Comparison of ENCODE assay signal across 22 cellular contexts in the genomic region with DNA sequence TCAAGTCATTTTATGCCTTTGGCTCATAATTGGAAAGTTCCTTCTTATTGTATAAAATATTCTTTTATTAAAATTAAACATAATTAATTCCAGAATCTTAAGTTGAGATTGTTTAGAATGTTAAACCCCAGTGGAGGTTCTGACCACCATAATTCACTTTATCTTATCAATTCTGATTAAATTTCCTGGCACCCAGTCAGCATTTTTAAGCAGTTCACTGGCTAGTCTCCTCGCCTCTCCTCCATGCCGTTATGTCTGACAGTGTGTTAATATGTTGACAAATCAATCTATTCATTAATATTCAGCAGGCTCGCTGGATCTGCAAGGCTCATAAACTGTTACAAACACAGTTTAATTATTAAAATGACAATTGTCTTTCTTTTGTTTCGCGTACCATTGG.
A peak's percentile ranks its signal among the peaks of the same experiment; 100 is the strongest.
DNase-seq lines count a peak whose midpoint lies in the region; ATAC-seq, FAIRE-seq and TF ChIP-seq lines count a peak whose summit lies in the region.
"Had no signal": no experiment of that assay in that cellular context is flagged by ENCODE, and none has a peak within 500 bp of the region (broad histone marks: within the 10 kb centered on the region; RNA-seq: fewer than 3 reads in every experiment).

No MANE protein-coding gene starts in this region.

- intact Hi-C loops in lower lobe of right lung (cut with DNase I): no loop called here

- H3K36me3 ChIP-seq in astrocyte (ENCODE audit: insufficient read depth, low read length): no peaks in the 10 kb centered on the region
- H3K36me3 ChIP-seq in lower lobe of right lung: no peaks in the 10 kb centered on the region
- no peaks in the 10 kb centered on the region for H3K36me3 ChIP-seq in neural progenitor cell
- H3K36me3 ChIP-seq: BLaER1, HAP-1 had no signal

- H3K27me3 ChIP-seq in astrocyte (ENCODE audit: insufficient read depth, low read length): no peaks in the 10 kb centered on the region
- no peaks in the 10 kb centered on the region for H3K27me3 ChIP-seq in lower lobe of right lung (ENCODE audit: low read depth)
- H3K27me3 ChIP-seq in neural progenitor cell: no peaks in the 10 kb centered on the region
- H3K27me3 ChIP-seq: BLaER1 had no signal

- H3F3A ChIP-seq in neural progenitor cell (ENCODE audit: low read depth): no peaks in the 10 kb centered on the region

- H3K36me3 Mint-ChIP-seq in astrocyte (ENCODE audit: low read depth, unreplicated experiment) (no peaks in the 10 kb centered on the region), neural progenitor cell (no peaks in the 10 kb centered on the region)
- H3K36me3 Mint-ChIP-seq in natural killer cell treated with Interleukin-12 subunit alpha and Interleukin-12 subunit beta and Interleukin-15 and Interleukin-18, amount 100 ng/mL, for 72 hours: no peaks in the 10 kb centered on the region

- no peak overlapping the region for H3K4me3 ChIP-seq in astrocyte (ENCODE audit: insufficient read depth, low read depth, low read length)
- no peak overlapping the region for H3K4me3 ChIP-seq in lower lobe of right lung
- H3K4me3 ChIP-seq in neural progenitor cell: no peak overlapping the region
- H3K4me3 ChIP-seq: BLaER1, GM23338, HAP-1 had no signal

- no peak for TF ChIP-seq CTCF in astrocyte (IDR thresholded peaks at IDR 0.05; ENCODE audit: insufficient read depth, low read depth, low read length)
- TF ChIP-seq CTCF in lower lobe of right lung (IDR thresholded peaks at IDR 0.05): no peak
- no peak for TF ChIP-seq CTCF in neural progenitor cell (IDR thresholded peaks at IDR 0.05)

- H3K79me2 ChIP-seq in astrocyte (ENCODE audit: insufficient read depth, low read length) (no peaks in the 10 kb centered on the region), neural progenitor cell (ENCODE audit: low read depth) (no peaks in the 10 kb centered on the region)

- no peaks in the 10 kb centered on the region for H4K20me1 ChIP-seq in astrocyte (ENCODE audit: insufficient read depth, low read length)
- H4K20me1 ChIP-seq in neural progenitor cell (ENCODE audit: low read depth): no peaks in the 10 kb centered on the region
- H4K20me1 ChIP-seq: BLaER1 had no signal

- H2AFZ ChIP-seq in astrocyte (ENCODE audit: low read depth, low read length) (no peak overlapping the region), neural progenitor cell (replicated peaks) (no peak overlapping the region)
- H2AFZ ChIP-seq: GM23338 had no signal

- no peak for ATAC-seq in lower lobe of right lung
- no peak for ATAC-seq in natural killer cell treated with Interleukin-12 subunit alpha and Interleukin-12 subunit beta and Interleukin-15 and Interleukin-18, amount 100 ng/mL, for 72 hours
- ATAC-seq: GM23338 had no signal

- H3K4me1 Mint-ChIP-seq in astrocyte (ENCODE audit: low read depth, unreplicated experiment): peaks cover 6% of the 10 kb centered on the region
- peaks cover 27% of the 10 kb centered on the region for H3K4me1 Mint-ChIP-seq in neural progenitor cell
- no peaks in the 10 kb centered on the region for H3K4me1 Mint-ChIP-seq in natural killer cell treated with Interleukin-12 subunit alpha and Interleukin-12 subunit beta and Interleukin-15 and Interleukin-18, amount 100 ng/mL, for 72 hours (ENCODE audit: low read depth in 2 of 2)

- H3K4me1 ChIP-seq in astrocyte (ENCODE audit: insufficient read depth, low read length): no peaks in the 10 kb centered on the region
- peaks cover 5% of the 10 kb centered on the region for H3K4me1 ChIP-seq in lower lobe of right lung
- peaks cover 11% of the 10 kb centered on the region for H3K4me1 ChIP-seq in neural progenitor cell
- H3K4me1 ChIP-seq: BLaER1, Caco-2, HAP-1 had no signal

- H3K9me3 Mint-ChIP-seq in astrocyte (ENCODE audit: unreplicated experiment) (no peaks in the 10 kb centered on the region), neural progenitor cell (no peaks in the 10 kb centered on the region)
- peaks cover 8% of the 10 kb centered on the region for H3K9me3 Mint-ChIP-seq in natural killer cell treated with Interleukin-12 subunit alpha and Interleukin-12 subunit beta and Interleukin-15 and Interleukin-18, amount 100 ng/mL, for 72 hours
- H3K9me3 Mint-ChIP-seq: CD4-positive, alpha-beta T cell; GM23338 had no signal

- no peaks in the 10 kb centered on the region for H3K27me3 Mint-ChIP-seq in astrocyte (ENCODE audit: low read depth, unreplicated experiment)
- H3K27me3 Mint-ChIP-seq in neural progenitor cell (ENCODE audit: insufficient read depth, low read depth): no peaks in the 10 kb centered on the region
- H3K27me3 Mint-ChIP-seq in natural killer cell treated with Interleukin-12 subunit alpha and Interleukin-12 subunit beta and Interleukin-15 and Interleukin-18, amount 100 ng/mL, for 72 hours: no peaks in the 10 kb centered on the region
- H3K27me3 Mint-ChIP-seq: CD4-positive, alpha-beta T cell had no signal

- H3K27ac ChIP-seq in astrocyte (ENCODE audit: low read depth, low read length) (no peak overlapping the region), lower lobe of right lung (peak overlapping the region; percentile 20), neural progenitor cell (no peak overlapping the region)
- H3K27ac ChIP-seq: BLaER1, KMS-11 had no signal

- H3K27ac Mint-ChIP-seq in astrocyte (ENCODE audit: unreplicated experiment): no peak overlapping the region
- H3K27ac Mint-ChIP-seq in neural progenitor cell: no peak overlapping the region
- H3K27ac Mint-ChIP-seq in natural killer cell treated with Interleukin-12 subunit alpha and Interleukin-12 subunit beta and Interleukin-15 and Interleukin-18, amount 100 ng/mL, for 72 hours: no peak overlapping the region
- H3K27ac Mint-ChIP-seq: CD4-positive, alpha-beta T cell had no signal

- H3K4me3 Mint-ChIP-seq in astrocyte (ENCODE audit: unreplicated experiment): no peak overlapping the region
- H3K4me3 Mint-ChIP-seq in neural progenitor cell: no peak overlapping the region
- no peak overlapping the region for H3K4me3 Mint-ChIP-seq in natural killer cell treated with Interleukin-12 subunit alpha and Interleukin-12 subunit beta and Interleukin-15 and Interleukin-18, amount 100 ng/mL, for 72 hours
- H3K4me3 Mint-ChIP-seq: CD4-positive, alpha-beta T cell; GM23338 had no signal

- no peaks in the 10 kb centered on the region for H3K9me3 ChIP-seq in astrocyte (ENCODE audit: insufficient read depth, low read depth, low read length)
- no peaks in the 10 kb centered on the region for H3K9me3 ChIP-seq in lower lobe of right lung
- no peaks in the 10 kb centered on the region for H3K9me3 ChIP-seq in neural progenitor cell (ENCODE audit: low read depth)
- H3K9me3 ChIP-seq: BLaER1, Caco-2, HAP-1, SK-N-SH had no signal

- FAIRE-seq in A204.1 (lab: Jason Lieb, UNC) (peak; percentile 27), HTR-8/SVneo (lab: Jason Lieb, UNC) (peak; percentile 20), astrocyte (lab: Jason Lieb, UNC) (no peak)
- FAIRE-seq: GM12892 had no signal

- DNase-seq in HTR-8/SVneo (ENCODE audit: insufficient read length, low spot score) (no peak), astrocyte (ENCODE audit: low read depth) (peak; percentile 4), lower lobe of right lung (no peak), neural progenitor cell (ENCODE audit: low spot score) (no peak), NOMO-1 (lab: John Stamatoyannopoulos, UW; ENCODE audit: unreplicated experiment in 2 of 2) (no peak)
- DNase-seq in natural killer cell treated with Interleukin-12 subunit alpha and Interleukin-12 subunit beta and Interleukin-15 and Interleukin-18, amount 100 ng/mL, for 72 hours (ENCODE audit: low spot score): no peak
- DNase-seq: ACHN; Caco-2; CD4-positive, alpha-beta T cell; DMS153; IMR-90; NCI-H1105 treated with DMSO at 0.1 percent for 48 hours; NCI-H2081 treated with DMSO at 0.1 percent for 48 hours; NCI-H748 treated with DMSO at 0.1 percent for 48 hours; SIG-M5; SK-N-SH had no signal

- no peak overlapping the region for H3K4me2 ChIP-seq in astrocyte (ENCODE audit: low read length)
- no peak overlapping the region for H3K4me2 ChIP-seq in neural progenitor cell
- H3K4me2 ChIP-seq: BLaER1, GM23338, KMS-11, SK-N-SH had no signal

- no peak overlapping the region for H3K9ac ChIP-seq in astrocyte (ENCODE audit: low read length)
- H3K9ac ChIP-seq in neural progenitor cell: no peak overlapping the region
- H3K9ac ChIP-seq: BLaER1, KMS-11, SK-N-SH had no signal
